ENCODE assay signal across 8 cellular contexts in the genomic region with DNA sequence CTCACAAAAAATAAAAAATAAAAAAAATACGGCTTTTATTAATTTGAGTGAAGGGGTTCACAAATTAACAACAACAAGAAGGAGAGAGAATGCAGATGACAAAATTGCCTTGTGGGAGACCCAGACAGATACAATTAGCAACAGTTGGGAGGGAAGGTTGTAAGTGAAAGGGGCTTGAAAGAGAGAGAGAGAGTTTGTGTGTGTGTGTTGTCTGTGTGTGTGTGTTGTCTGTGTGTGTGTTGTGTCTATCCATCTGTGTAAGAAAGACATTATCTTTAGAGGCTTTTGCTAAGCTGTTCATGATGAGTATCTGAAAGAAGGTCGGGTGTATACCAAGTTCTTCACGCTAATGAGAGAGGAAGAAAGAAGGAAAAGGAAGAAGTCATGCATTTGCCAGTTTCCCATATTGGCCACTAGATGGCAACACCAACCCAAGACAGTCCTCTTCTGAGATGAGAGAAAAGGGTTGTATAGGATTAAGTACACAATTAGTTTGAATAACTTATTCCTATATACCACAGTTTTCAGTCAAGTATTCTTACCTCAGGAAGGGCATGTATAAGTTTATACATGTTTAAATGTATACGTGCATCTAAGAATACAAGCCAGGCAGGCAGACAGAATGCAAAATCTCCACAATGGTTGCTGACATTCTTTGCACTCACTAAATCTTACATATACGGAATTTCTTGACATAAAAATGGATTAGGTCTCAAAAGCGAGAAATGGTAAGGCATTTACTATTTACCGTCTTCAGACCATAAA.
DNase-seq lines count a peak whose midpoint lies in the region; ATAC-seq and TF ChIP-seq lines count a peak whose summit lies in the region.

No MANE protein-coding gene starts in this region.

- H3K36me3 Mint-ChIP-seq in chondrocyte (ENCODE audit: low read depth), result no peaks in the 10 kb centered on the region
- no peaks in the 10 kb centered on the region for H3K36me3 Mint-ChIP-seq in stimulated activated naive B cell treated with anti-CD40 and anti-IgM and Interleukin-4, amounts not matched to agents 10 μg/mL and 1 μg/mL and 100 μg/mL, for 72 hours

- CTCF ChIA-PET in SK-N-SH (lab: Yijun Ruan, JAX), result interaction anchor here (0.7 to 2.7 kb wide), 19 partner anchors 9 to 1996 kb away, joined by 3 to 12 read pairs (median 4); no protein-coding TSS in a partner anchor

- peak overlapping the region; percentile 54 for H3K4me3 Mint-ChIP-seq in chondrocyte (ENCODE audit: unreplicated experiment)
- H3K4me3 Mint-ChIP-seq in stimulated activated naive B cell treated with anti-CD40 and anti-IgM and Interleukin-4, amounts not matched to agents 10 μg/mL and 1 μg/mL and 100 μg/mL, for 72 hours, result peak overlapping the region; percentile 55 to 78

- no peaks in the 10 kb centered on the region for H3K9me3 ChIP-seq in SK-N-SH

- ATAC-seq in left lobe of liver, result peak; percentile 96
- peak; percentile 82 to 83 for ATAC-seq in stimulated activated naive B cell treated with anti-CD40 and anti-IgM and Interleukin-4, amounts not matched to agents 10 μg/mL and 1 μg/mL and 100 μg/mL, for 72 hours (replicated peaks)

- H4K20me1 ChIP-seq in SK-N-SH (ENCODE audit: insufficient read depth), result no peaks in the 10 kb centered on the region

- H3K36me3 ChIP-seq in SK-N-SH (replicated peaks in 1 of 2; ENCODE audit: control insufficient read depth in 1 of 2, insufficient read depth in 2 of 2, low read length in 1 of 2), result no peaks in the 10 kb centered on the region

- H3K9me3 Mint-ChIP-seq in chondrocyte (ENCODE audit: low read depth), result no peaks in the 10 kb centered on the region
- no peaks in the 10 kb centered on the region for H3K9me3 Mint-ChIP-seq in stimulated activated naive B cell treated with anti-CD40 and anti-IgM and Interleukin-4, amounts not matched to agents 10 μg/mL and 1 μg/mL and 100 μg/mL, for 72 hours

- H3K27ac Mint-ChIP-seq in chondrocyte (ENCODE audit: unreplicated experiment), result peak overlapping the region; percentile 81
- peak overlapping the region; percentile 15 for H3K27ac Mint-ChIP-seq in stimulated activated naive B cell treated with anti-CD40 and anti-IgM and Interleukin-4, amounts not matched to agents 10 μg/mL and 1 μg/mL and 100 μg/mL, for 72 hours

- peak; percentile 85 for TF ChIP-seq CTCF in LNCaP clone FGC (IDR thresholded peaks at IDR 0.05; ENCODE audit: control insufficient read depth, extremely low read depth, insufficient read depth)
- TF ChIP-seq CTCF in SK-N-SH (IDR thresholded peaks at IDR 0.05), result peak; percentile 95
- peak; percentile 93 for TF ChIP-seq CTCF in chondrocyte (IDR thresholded peaks at IDR 0.05)

- peaks cover 4% of the 10 kb centered on the region; the same call in 1 of the 2 replicates for H3K27me3 ChIP-seq in SK-N-SH (ENCODE audit: insufficient read depth)

- H3F3A ChIP-seq in SK-N-SH (replicated peaks; ENCODE audit: insufficient read depth), result no peaks in the 10 kb centered on the region

- peak; percentile 85 for TF ChIP-seq RAD21 in SK-N-SH (IDR thresholded peaks at IDR 0.05; ENCODE audit: low read length)

- peaks cover 0 to 2% of the 10 kb centered on the region in 2 experiments; a peak in 1 of 4 replicates for H3K4me1 ChIP-seq in SK-N-SH (ENCODE audit: control insufficient read depth in 1 of 2, insufficient read depth in 2 of 2, low read depth in 1 of 2, low read length in 1 of 2)

- peak; percentile 21 for DNase-seq in activated naive CD4-positive, alpha-beta T cell treated with Interleukin-2 at 50 U/mL for 16 hours
- no peak for DNase-seq in activated naive CD4-positive, alpha-beta T cell treated with anti-CD3 and anti-CD28 coated beads, Interleukin-2, amount 50 U/mL, for 16 hours
- peak; percentile 83 for DNase-seq in H4 (ENCODE audit: low spot score)
- peak; percentile 44 for DNase-seq in LNCaP clone FGC (ENCODE audit: low read depth)
- peak; percentile 45 for DNase-seq in SK-N-SH
- no peak for DNase-seq in chondrocyte (ENCODE audit: low spot score)
- DNase-seq in left lobe of liver (ENCODE audit: low spot score), result no peak
- DNase-seq in stimulated activated naive B cell treated with anti-CD40 and anti-IgM and Interleukin-4, amounts not matched to agents 10 μg/mL and 1 μg/mL and 100 μg/mL, for 72 hours, result no peak

- no peaks in the 10 kb centered on the region for H3K79me2 ChIP-seq in SK-N-SH (ENCODE audit: insufficient read depth)

- no peak overlapping the region for H3K27ac ChIP-seq in SK-N-SH (ENCODE audit: low read depth in 2 of 2, low read length in 1 of 2)

- H3K9ac ChIP-seq in SK-N-SH, result no peak overlapping the region

- H3K27me3 Mint-ChIP-seq in chondrocyte (ENCODE audit: low read depth), result peaks cover 1% of the 10 kb centered on the region
- H3K27me3 Mint-ChIP-seq in stimulated activated naive B cell treated with anti-CD40 and anti-IgM and Interleukin-4, amounts not matched to agents 10 μg/mL and 1 μg/mL and 100 μg/mL, for 72 hours, result no peaks in the 10 kb centered on the region

- POLR2A ChIA-PET in SK-N-SH (lab: Yijun Ruan, JAX), result no interaction called here

- no peak overlapping the region for H3K4me3 ChIP-seq in LNCaP clone FGC (ENCODE audit: low read depth, low read length)
- H3K4me3 ChIP-seq in SK-N-SH (ENCODE audit: low read depth in 2 of 2, low read length in 1 of 2), result peak overlapping the region; percentile 45 to 56

- TF ChIP-seq EP300 in SK-N-SH (IDR thresholded peaks at IDR 0.05; ENCODE audit: borderline replicate concordance in 1 of 2, low read depth in 1 of 2, low read length in 1 of 2), result no peak

- H3K4me2 ChIP-seq in SK-N-SH, result peak overlapping the region; percentile 65

- H3K9me2 ChIP-seq in SK-N-SH, result no peaks in the 10 kb centered on the region

- peak overlapping the region; percentile 87 for H2AFZ ChIP-seq in SK-N-SH (ENCODE audit: low read depth)

- peaks cover 20% of the 10 kb centered on the region for H3K4me1 Mint-ChIP-seq in chondrocyte (ENCODE audit: low read depth)
- peaks cover 12 to 26% of the 10 kb centered on the region in 2 donors for H3K4me1 Mint-ChIP-seq in stimulated activated naive B cell treated with anti-CD40 and anti-IgM and Interleukin-4, amounts not matched to agents 10 μg/mL and 1 μg/mL and 100 μg/mL, for 72 hours

- WGBS in SK-N-SH (ENCODE audit: low lambda C conversion rate), result under 1% methylated on average over 7 of the region's 7 CpGs

TF ChIP-seq in SK-N-SH, 30 proteins besides CTCF, POLR2A, EP300 and RAD21:
- TF ChIP-seq SMC3 (IDR thresholded peaks at IDR 0.05; ENCODE audit: low read depth, low read length) (peak; percentile 65), NRF1 (IDR thresholded peaks at IDR 0.05; ENCODE audit: low read depth, low read length) (no peak)

Comparison
In these comparisons a context has a peak if more than half of its experiments do, and no peak if none do; other contexts are left out.
1. DNase-seq: peak in activated naive CD4-positive, alpha-beta T cell treated with Interleukin-2 at 50 U/mL for 16 hours (single experiment), H4 (single experiment), LNCaP clone FGC (single experiment) and SK-N-SH (single experiment); none in activated naive CD4-positive, alpha-beta T cell treated with anti-CD3 and anti-CD28 coated beads, Interleukin-2, amount 50 U/mL, for 16 hours (single experiment), chondrocyte (single experiment), left lobe of liver (single experiment) and stimulated activated naive B cell treated with anti-CD40 and anti-IgM and Interleukin-4, amounts not matched to agents 10 μg/mL and 1 μg/mL and 100 μg/mL, for 72 hours (single experiment).
2. Peak in every context shown above with its lines, with median percentiles within 50 percentile points of each other: CTCF ChIP-seq.